1 cellular context compared by ENCODE assay signal in genomic region chr21:39317134-39318090, GRCh38.
TF ChIP-seq lines count a peak whose summit lies in the region.

No MANE protein-coding gene starts in this region.

TF ChIP-seq in HepG2, 621 proteins besides CTCF, POLR2A, EP300 and RAD21:
- TF ChIP-seq ZEB1 (IDR thresholded peaks at IDR 0.05; ENCODE audit: insufficient replicate concordance, low read depth) = no peak
- TF ChIP-seq ZNF12 (CRISPR knock-in tag; IDR thresholded peaks at IDR 0.05) = no peak
- TF ChIP-seq HOXA7 (CRISPR knock-in tag; IDR thresholded peaks at IDR 0.05) = no peak
- no peak for TF ChIP-seq ZXDC (CRISPR knock-in tag; IDR thresholded peaks at IDR 0.05)
- 0 out of 2 replicates have a peak, but pooled peaks have one; percentile 54 for TF ChIP-seq ZNF354B (CRISPR knock-in tag; IDR thresholded peaks at IDR 0.05)
- peak; percentile 86 for TF ChIP-seq ZBTB33 (CRISPR knock-in tag; IDR thresholded peaks at IDR 0.05)
- no peak for TF ChIP-seq DNMT3B (CRISPR knock-in tag; conservative IDR thresholded peaks at IDR 0.05)
- no peak for TF ChIP-seq MEF2D (CRISPR knock-in tag; IDR thresholded peaks at IDR 0.05)
- no peak for TF ChIP-seq PLSCR1 (CRISPR knock-in tag; IDR thresholded peaks at IDR 0.05; ENCODE audit: borderline replicate concordance)
- no peak for TF ChIP-seq ZNF292 (CRISPR knock-in tag; IDR thresholded peaks at IDR 0.05; ENCODE audit: borderline replicate concordance, low read depth)
